In the genomic region with DNA sequence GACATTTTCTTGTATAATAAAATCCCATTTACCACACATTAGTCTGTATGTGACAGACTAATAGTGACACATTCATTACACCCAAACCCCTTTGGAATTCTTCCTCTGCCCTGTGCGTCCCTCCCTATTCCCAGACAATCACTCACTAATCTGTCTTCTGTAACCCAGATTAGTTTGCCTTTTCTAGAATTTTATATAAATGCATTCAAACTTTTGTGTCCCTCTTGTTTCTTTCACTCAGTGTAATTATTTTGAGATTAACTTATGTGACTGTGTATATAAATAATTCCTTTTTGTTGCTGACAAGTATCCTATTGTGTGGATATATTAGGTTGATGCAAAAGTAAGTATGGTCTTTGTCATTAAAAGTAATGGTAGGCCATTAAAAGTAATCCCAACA, we compare ENCODE assay signal across 7 cellular contexts.
"Had no signal": no experiment of that assay in that cellular context is flagged by ENCODE, and none has a peak within 500 bp of the region (broad histone marks: within the 10 kb centered on the region; RNA-seq: fewer than 3 reads in every experiment).

No MANE protein-coding gene starts in this region.

- DNase-seq: GM23248, GOT3, H9, HFFc6, KBM-7 had no signal

- H3K4me3 ChIP-seq: GM23248 had no signal

- ATAC-seq: HCT116, HepG2 had no signal
